Comparison of ENCODE assay signal across 1 cellular context in the genomic region with DNA sequence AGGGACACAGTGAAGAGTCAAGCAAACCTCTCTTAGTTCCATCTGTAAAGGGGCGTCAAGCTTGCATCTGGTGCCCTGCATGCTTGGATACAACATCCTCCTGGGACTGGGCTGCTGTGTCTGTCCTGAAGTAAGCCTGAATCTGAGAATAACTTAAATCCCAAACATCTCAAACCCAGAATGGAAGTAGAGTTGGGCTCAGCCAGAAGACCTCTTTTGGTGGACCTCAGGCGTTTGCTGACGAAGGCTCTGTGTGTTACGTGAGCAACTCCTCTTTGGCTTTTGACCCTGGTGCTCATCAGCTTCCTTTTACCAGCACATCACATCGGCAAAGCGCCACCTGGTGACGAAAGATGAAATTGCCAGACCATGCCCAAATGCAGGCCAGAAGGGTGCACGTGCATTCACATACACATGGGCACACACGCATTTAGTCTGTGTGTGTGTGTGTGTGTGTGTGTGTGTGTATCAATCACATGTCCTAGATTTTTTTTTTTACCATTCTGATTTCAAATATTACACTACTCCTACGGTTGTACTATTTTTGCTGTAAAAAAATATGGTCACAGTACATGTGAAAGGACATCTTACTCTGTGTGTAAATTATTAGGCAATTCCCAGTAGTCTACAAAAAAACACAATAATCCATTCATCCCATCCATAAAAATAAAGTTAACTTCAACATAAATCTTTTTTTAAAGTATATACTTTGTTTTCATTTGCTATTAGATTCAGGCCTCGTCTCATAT.
TF ChIP-seq lines count a peak whose summit lies in the region.

No MANE protein-coding gene starts in this region.

TF ChIP-seq in WTC11, 78 proteins besides CTCF, POLR2A, EP300 and RAD21:
- TF ChIP-seq, protein P1, sequence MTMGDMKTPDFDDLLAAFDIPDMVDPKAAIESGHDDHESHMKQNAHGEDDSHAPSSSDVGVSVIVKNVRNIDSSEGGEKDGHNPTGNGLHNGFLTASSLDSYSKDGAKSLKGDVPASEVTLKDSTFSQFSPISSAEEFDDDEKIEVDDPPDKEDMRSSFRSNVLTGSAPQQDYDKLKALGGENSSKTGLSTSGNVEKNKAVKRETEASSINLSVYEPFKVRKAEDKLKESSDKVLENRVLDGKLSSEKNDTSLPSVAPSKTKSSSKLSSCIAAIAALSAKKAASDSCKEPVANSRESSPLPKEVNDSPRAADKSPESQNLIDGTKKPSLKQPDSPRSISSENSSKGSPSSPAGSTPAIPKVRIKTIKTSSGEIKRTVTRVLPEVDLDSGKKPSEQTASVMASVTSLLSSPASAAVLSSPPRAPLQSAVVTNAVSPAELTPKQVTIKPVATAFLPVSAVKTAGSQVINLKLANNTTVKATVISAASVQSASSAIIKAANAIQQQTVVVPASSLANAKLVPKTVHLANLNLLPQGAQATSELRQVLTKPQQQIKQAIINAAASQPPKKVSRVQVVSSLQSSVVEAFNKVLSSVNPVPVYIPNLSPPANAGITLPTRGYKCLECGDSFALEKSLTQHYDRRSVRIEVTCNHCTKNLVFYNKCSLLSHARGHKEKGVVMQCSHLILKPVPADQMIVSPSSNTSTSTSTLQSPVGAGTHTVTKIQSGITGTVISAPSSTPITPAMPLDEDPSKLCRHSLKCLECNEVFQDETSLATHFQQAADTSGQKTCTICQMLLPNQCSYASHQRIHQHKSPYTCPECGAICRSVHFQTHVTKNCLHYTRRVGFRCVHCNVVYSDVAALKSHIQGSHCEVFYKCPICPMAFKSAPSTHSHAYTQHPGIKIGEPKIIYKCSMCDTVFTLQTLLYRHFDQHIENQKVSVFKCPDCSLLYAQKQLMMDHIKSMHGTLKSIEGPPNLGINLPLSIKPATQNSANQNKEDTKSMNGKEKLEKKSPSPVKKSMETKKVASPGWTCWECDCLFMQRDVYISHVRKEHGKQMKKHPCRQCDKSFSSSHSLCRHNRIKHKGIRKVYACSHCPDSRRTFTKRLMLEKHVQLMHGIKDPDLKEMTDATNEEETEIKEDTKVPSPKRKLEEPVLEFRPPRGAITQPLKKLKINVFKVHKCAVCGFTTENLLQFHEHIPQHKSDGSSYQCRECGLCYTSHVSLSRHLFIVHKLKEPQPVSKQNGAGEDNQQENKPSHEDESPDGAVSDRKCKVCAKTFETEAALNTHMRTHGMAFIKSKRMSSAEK (CRISPR knock-in tag; IDR thresholded peaks at IDR 0.05; ENCODE audit: borderline replicate concordance): no peak
- TF ChIP-seq, protein P2, sequence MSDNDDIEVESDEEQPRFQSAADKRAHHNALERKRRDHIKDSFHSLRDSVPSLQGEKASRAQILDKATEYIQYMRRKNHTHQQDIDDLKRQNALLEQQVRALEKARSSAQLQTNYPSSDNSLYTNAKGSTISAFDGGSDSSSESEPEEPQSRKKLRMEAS (CRISPR knock-in tag; IDR thresholded peaks at IDR 0.05): peak; percentile 30; the same call in 1 of the 2 replicates
- TF ChIP-seq GABPB1 (CRISPR knock-in tag; IDR thresholded peaks at IDR 0.05): peak; percentile 75; the same call in 1 of the 2 replicates
- TF ChIP-seq CREM (CRISPR knock-in tag; IDR thresholded peaks at IDR 0.05): no peak
- no peak for TF ChIP-seq SMAD4 (CRISPR knock-in tag; IDR thresholded peaks at IDR 0.05)
- no peak for TF ChIP-seq ATF1 (CRISPR knock-in tag; IDR thresholded peaks at IDR 0.05)
- no peak for TF ChIP-seq PRRX2 (CRISPR knock-in tag; IDR thresholded peaks at IDR 0.05)
- TF ChIP-seq IRF2 (CRISPR knock-in tag; IDR thresholded peaks at IDR 0.05; ENCODE audit: borderline replicate concordance, low read depth): no peak
- TF ChIP-seq, protein P3, sequence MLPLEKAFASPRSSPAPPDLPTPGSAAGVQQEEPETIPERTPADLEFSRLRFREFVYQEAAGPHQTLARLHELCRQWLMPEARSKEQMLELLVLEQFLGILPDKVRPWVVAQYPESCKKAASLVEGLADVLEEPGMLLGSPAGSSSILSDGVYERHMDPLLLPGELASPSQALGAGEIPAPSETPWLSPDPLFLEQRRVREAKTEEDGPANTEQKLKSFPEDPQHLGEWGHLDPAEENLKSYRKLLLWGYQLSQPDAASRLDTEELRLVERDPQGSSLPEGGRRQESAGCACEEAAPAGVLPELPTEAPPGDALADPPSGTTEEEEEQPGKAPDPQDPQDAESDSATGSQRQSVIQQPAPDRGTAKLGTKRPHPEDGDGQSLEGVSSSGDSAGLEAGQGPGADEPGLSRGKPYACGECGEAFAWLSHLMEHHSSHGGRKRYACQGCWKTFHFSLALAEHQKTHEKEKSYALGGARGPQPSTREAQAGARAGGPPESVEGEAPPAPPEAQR (CRISPR knock-in tag; IDR thresholded peaks at IDR 0.05): no peak
- TF ChIP-seq, protein P4, sequence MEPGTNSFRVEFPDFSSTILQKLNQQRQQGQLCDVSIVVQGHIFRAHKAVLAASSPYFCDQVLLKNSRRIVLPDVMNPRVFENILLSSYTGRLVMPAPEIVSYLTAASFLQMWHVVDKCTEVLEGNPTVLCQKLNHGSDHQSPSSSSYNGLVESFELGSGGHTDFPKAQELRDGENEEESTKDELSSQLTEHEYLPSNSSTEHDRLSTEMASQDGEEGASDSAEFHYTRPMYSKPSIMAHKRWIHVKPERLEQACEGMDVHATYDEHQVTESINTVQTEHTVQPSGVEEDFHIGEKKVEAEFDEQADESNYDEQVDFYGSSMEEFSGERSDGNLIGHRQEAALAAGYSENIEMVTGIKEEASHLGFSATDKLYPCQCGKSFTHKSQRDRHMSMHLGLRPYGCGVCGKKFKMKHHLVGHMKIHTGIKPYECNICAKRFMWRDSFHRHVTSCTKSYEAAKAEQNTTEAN (CRISPR knock-in tag; IDR thresholded peaks at IDR 0.05): peak; percentile 79; the same call in 1 of the 2 replicates
- no peak for TF ChIP-seq SP1 (CRISPR knock-in tag; conservative IDR thresholded peaks at IDR 0.05)
- no peak for TF ChIP-seq GTF2I (CRISPR knock-in tag; conservative IDR thresholded peaks at IDR 0.05)
